7 cellular contexts compared by ENCODE assay signal in the genomic region with DNA sequence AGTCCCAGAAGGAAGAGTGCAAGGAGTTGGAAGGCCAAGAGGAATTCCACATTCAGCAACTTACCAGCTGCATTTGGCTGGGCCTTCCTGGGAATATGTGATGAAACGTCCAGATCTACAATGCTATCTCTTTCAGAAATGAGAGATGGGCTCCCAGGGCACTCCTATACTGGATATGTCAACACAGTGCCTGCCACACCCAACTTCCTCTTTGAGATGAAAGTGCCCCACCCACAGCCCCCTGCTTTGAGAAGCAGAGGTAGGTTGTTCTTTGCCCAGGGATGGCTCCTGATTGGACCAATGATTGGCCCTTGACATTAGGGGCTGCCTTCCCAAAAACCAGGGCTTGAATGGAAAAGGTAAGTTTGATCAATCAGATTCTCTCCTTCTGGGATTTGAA. TPM values are rescaled to one million over a fixed set of nuclear protein-coding genes. Genes with fewer than 3 reads are reported as not detected.
A peak's percentile ranks its signal among the peaks of the same experiment; 100 is the strongest.
DNase-seq lines count a peak whose midpoint lies in the region; ATAC-seq, FAIRE-seq and TF ChIP-seq lines count a peak whose summit lies in the region.
"Not testable (repeated sequence)": the region's sequence is repeated elsewhere in the genome, so short reads cannot be mapped to it uniquely, and the experiment has no call there.

No MANE protein-coding gene starts in this region.

- H4K20me1 ChIP-seq in K562 (replicated peaks; ENCODE audit: control insufficient read depth, insufficient read depth, low read length), result not testable (repeated sequence)

- intact Hi-C loops in CD14-positive monocyte (cut with micrococcal nuclease); K562 (cut with micrococcal nuclease); left colon (cut with DNase I, micrococcal nuclease); mucosa of descending colon (cut with DNase I, micrococcal nuclease): not testable (repeated sequence)

- H3K9me3 ChIP-seq in K562 (replicated peaks; ENCODE audit: control insufficient read depth, insufficient read depth, low read depth, low read length); mucosa of descending colon: not testable (repeated sequence)

- H3K27ac Mint-ChIP-seq in CD14-positive monocyte, result peak overlapping the region in 5 of 7 donors; percentile 23 to 88 (median 76)
- H3K27ac Mint-ChIP-seq in T-cell; activated CD4-positive, alpha-beta memory T cell treated with anti-CD3 and anti-CD28 coated beads, Interleukin-2, amount 10 ng/mL, durations not matched to agents 7 days and 5 days; stimulated activated naive B cell treated with anti-CD40 and anti-IgM and Interleukin-4, amounts not matched to agents 10 μg/mL and 1 μg/mL and 100 μg/mL, for 72 hours: not testable (repeated sequence)

- TF ChIP-seq POLR2A in K562 (conservative IDR thresholded peaks at IDR 0.05), result not testable (repeated sequence)

- H3K9me1 ChIP-seq in K562 (ENCODE audit: control insufficient read depth, insufficient read depth, low read length), result not testable (repeated sequence)

- 0% methylated on average over 1 of the region's 1 CpG for WGBS in K562 (ENCODE audit: insufficient coverage, low coverage, missing lambda C conversion rate)

- not testable (repeated sequence) for FAIRE-seq in K562 (lab: Jason Lieb, UNC)

- in situ Hi-C loops in K562 (cut with MboI), result not testable (repeated sequence)

- H3K4me1 Mint-ChIP-seq in CD14-positive monocyte (peaks cover 15% of the 10 kb centered on the region), T-cell (peaks cover 4 to 16% (median 5%) of the 10 kb centered on the region in 3 donors)
- H3K4me1 Mint-ChIP-seq in activated CD4-positive, alpha-beta memory T cell treated with anti-CD3 and anti-CD28 coated beads, Interleukin-2, amount 10 ng/mL, durations not matched to agents 7 days and 5 days, result peaks cover 18% of the 10 kb centered on the region
- peaks cover under 1 to 11% of the 10 kb centered on the region in 2 donors for H3K4me1 Mint-ChIP-seq in stimulated activated naive B cell treated with anti-CD40 and anti-IgM and Interleukin-4, amounts not matched to agents 10 μg/mL and 1 μg/mL and 100 μg/mL, for 72 hours

- not testable (repeated sequence) for H3K79me2 ChIP-seq in K562 (ENCODE audit: control insufficient read depth, insufficient read depth, low read length)

- not testable (repeated sequence) for H2AFZ ChIP-seq in K562 (ENCODE audit: low read depth, low read length)

- H3K4me2 ChIP-seq in K562 (ENCODE audit: insufficient read depth, low read length), result not testable (repeated sequence)

- not testable (repeated sequence) for H3K36me3 ChIP-seq in K562 (ENCODE audit: control insufficient read depth, insufficient read depth, low read length); mucosa of descending colon (ENCODE audit: low read depth)

- not testable (repeated sequence) for H3K36me3 Mint-ChIP-seq in CD14-positive monocyte; T-cell; activated CD4-positive, alpha-beta memory T cell treated with anti-CD3 and anti-CD28 coated beads, Interleukin-2, amount 10 ng/mL, durations not matched to agents 7 days and 5 days (ENCODE audit: low read depth); stimulated activated naive B cell treated with anti-CD40 and anti-IgM and Interleukin-4, amounts not matched to agents 10 μg/mL and 1 μg/mL and 100 μg/mL, for 72 hours

- not testable (repeated sequence) for H3K27me3 ChIP-seq in K562 (ENCODE audit: control insufficient read depth in 2 of 2, insufficient read depth in 2 of 2, low read length in 2 of 2)

- not testable (repeated sequence) for TF ChIP-seq RAD21 in K562 (CRISPR knock-in tag; conservative IDR thresholded peaks at IDR 0.05 in 1 of 2, IDR thresholded peaks at IDR 0.05 in 1 of 2)

- not testable (repeated sequence) for H3K9me3 Mint-ChIP-seq in CD14-positive monocyte; T-cell; activated CD4-positive, alpha-beta memory T cell treated with anti-CD3 and anti-CD28 coated beads, Interleukin-2, amount 10 ng/mL, durations not matched to agents 7 days and 5 days; stimulated activated naive B cell treated with anti-CD40 and anti-IgM and Interleukin-4, amounts not matched to agents 10 μg/mL and 1 μg/mL and 100 μg/mL, for 72 hours

- BruUV-seq in K562 (replicated peaks; lab: Mats Ljungman, UMichigan), result not testable (repeated sequence)

- CTCF ChIA-PET in T-cell (lab: Charles Lee); activated CD4-positive, alpha-beta memory T cell treated with anti-CD3 and anti-CD28 coated beads, Interleukin-2, amount 10 ng/mL, durations not matched to agents 7 days and 5 days (lab: Charles Lee); K562 (lab: Yijun Ruan, JAX; ENCODE audit: low intra/inter-chr PET ratio): not testable (repeated sequence)

- POLR2A ChIA-PET in T-cell (lab: Charles Lee); activated CD4-positive, alpha-beta memory T cell treated with anti-CD3 and anti-CD28 coated beads, Interleukin-2, amount 10 ng/mL, durations not matched to agents 7 days and 5 days (lab: Charles Lee); K562 (lab: Yijun Ruan, JAX): not testable (repeated sequence)

- not testable (repeated sequence) for H3K27me3 Mint-ChIP-seq in CD14-positive monocyte (ENCODE audit: low read depth in 3 of 3); T-cell; activated CD4-positive, alpha-beta memory T cell treated with anti-CD3 and anti-CD28 coated beads, Interleukin-2, amount 10 ng/mL, durations not matched to agents 7 days and 5 days; stimulated activated naive B cell treated with anti-CD40 and anti-IgM and Interleukin-4, amounts not matched to agents 10 μg/mL and 1 μg/mL and 100 μg/mL, for 72 hours

- not testable (repeated sequence) for H3K4me3 Mint-ChIP-seq in CD14-positive monocyte; stimulated activated naive B cell treated with anti-CD40 and anti-IgM and Interleukin-4, amounts not matched to agents 10 μg/mL and 1 μg/mL and 100 μg/mL, for 72 hours
- H3K4me3 Mint-ChIP-seq in T-cell, result peak overlapping the region in 1 of 3 donors; percentile 56
- peak overlapping the region; percentile 28 for H3K4me3 Mint-ChIP-seq in activated CD4-positive, alpha-beta memory T cell treated with anti-CD3 and anti-CD28 coated beads, Interleukin-2, amount 10 ng/mL, durations not matched to agents 7 days and 5 days

- TF ChIP-seq CTCF in CD14-positive monocyte (IDR thresholded peaks at IDR 0.05); K562 (IDR thresholded peaks at IDR 0.05 in 2 of 3, conservative IDR thresholded peaks at IDR 0.05 in 1 of 3; ENCODE audit: insufficient read depth in 2 of 3, low read depth in 1 of 3, low read length in 3 of 3); mucosa of descending colon (IDR thresholded peaks at IDR 0.05): not testable (repeated sequence)

- not testable (repeated sequence) for H3K27ac ChIP-seq in K562 (ENCODE audit: extremely low read depth, low read depth, low read length)

- ATAC-seq in T-cell (replicated peaks in 1 of 4) (peak; percentile 36 to 66 (median 52)), K562 (peak; percentile 65), left colon (peak; percentile 80), mucosa of descending colon (peak; percentile 73)
- ATAC-seq in stimulated activated naive B cell treated with anti-CD40 and anti-IgM and Interleukin-4, amounts not matched to agents 10 μg/mL and 1 μg/mL and 100 μg/mL, for 72 hours (replicated peaks), result peak; percentile 52 to 65

- not testable (repeated sequence) for H3K4me1 ChIP-seq in K562 (replicated peaks in 1 of 2; ENCODE audit: control insufficient read depth in 2 of 2, insufficient read depth in 2 of 2, low read length in 2 of 2); mucosa of descending colon (ENCODE audit: low read depth)

- DNase-seq in CD14-positive monocyte (ENCODE audit: low spot score); T-cell; activated CD4-positive, alpha-beta memory T cell treated with anti-CD3 and anti-CD28 coated beads, Interleukin-2, amount 10 ng/mL, durations not matched to agents 7 days and 5 days; K562 (ENCODE audit: extremely low read depth in 1 of 4, low spot score in 3 of 4); left colon; mucosa of descending colon; stimulated activated naive B cell treated with anti-CD40 and anti-IgM and Interleukin-4, amounts not matched to agents 10 μg/mL and 1 μg/mL and 100 μg/mL, for 72 hours: not testable (repeated sequence)

- not testable (repeated sequence) for TF ChIP-seq EP300 in K562 (IDR thresholded peaks at IDR 0.05; ENCODE audit: low read length)

- H3K4me3 ChIP-seq in K562, mucosa of descending colon: not testable (repeated sequence)

- H3K9ac ChIP-seq in K562 (ENCODE audit: insufficient read depth in 1 of 2, low read depth in 2 of 2, low read length in 2 of 2), result not testable (repeated sequence)

RNA-seq across cellular contexts. Expression of a gene that starts 31.1 kb away (rescaled TPM):
- polyA plus RNA-seq in CD14-positive monocyte, result 10 to 100 TPM; 47.3 to 86.6 TPM
- total RNA-seq in T-cell, result 10 to 100 TPM; 66.4 to 88.5 (median 77.8) TPM
- total RNA-seq in activated CD4-positive, alpha-beta memory T cell treated with anti-CD3 and anti-CD28 coated beads, Interleukin-2, amount 10 ng/mL, durations not matched to agents 7 days and 5 days, result 10 to 100 TPM; 81.9 to 88.7 TPM
- total RNA-seq in K562 (2011; cell fraction: chromatin; rRNA removed; ENCODE audit: low replicate concordance), result 3.3 and 6.7 TPM in 2 replicates
- 1.3 and 4.2 TPM in 2 replicates for total RNA-seq in K562 (2011; cell fraction: nucleolus; rRNA removed)
- 4.0 and 5.6 TPM in 2 replicates for total RNA-seq in K562 (2011; cell fraction: nucleoplasm; rRNA removed)
- 0.50 and 0.98 TPM in 2 replicates for total RNA-seq in K562 (2014; rRNA removed)
- 0.29 and 0.32 TPM in 2 replicates for total RNA-seq in K562 (2014; rRNA removed; fragmentation: Illumina TruSeq; extraction: Trizol)
- 0.25 and 0.26 TPM in 2 replicates for total RNA-seq in K562 (2015; rRNA removed; fragmentation: Illumina TruSeq; extraction: Trizol)
- total RNA-seq in K562 (2021), result 1.2 and 1.3 TPM in 2 replicates
- polyA plus RNA-seq in K562 (2011; rRNA removed), result 0.27 and 0.40 TPM in 2 replicates
- 0.18 and 0.83 TPM in 2 replicates for polyA plus RNA-seq in K562 (2011; cell fraction: cytosol; rRNA removed)
- 0.69 and 2.0 TPM in 2 replicates for polyA plus RNA-seq in K562 (2011; cell fraction: nucleus; rRNA removed)
- polyA plus RNA-seq in K562 (2012), result 0.26 and 0.52 TPM in 2 replicates
- polyA plus RNA-seq in K562 (2014; fragmentation: Illumina TruSeq; extraction: Trizol), result 0.27 and 0.36 TPM in 2 replicates
- under 1 TPM in 1 of 2 experiments, not detected in 1; 0.04 TPM for polyA plus RNA-seq in K562 (2014; fragmentation: Nextera tagmentation; extraction: Ambion mirVana)
- 0.11 and 0.24 TPM in 2 replicates for polyA plus RNA-seq in K562 (2014; rRNA removed)
- 1.5 and 4.2 TPM in 2 replicates for polyA minus RNA-seq in K562 (2011; rRNA and poly(A)+ RNA removed)
- polyA minus RNA-seq in K562 (2011; cell fraction: cytosol; rRNA and poly(A)+ RNA removed), result 0.36 and 2.0 TPM in 2 replicates
- 1.7 and 2.0 TPM in 2 replicates for polyA minus RNA-seq in K562 (2011; cell fraction: nucleus; rRNA and poly(A)+ RNA removed)
- 10 to 100 TPM; 50.7 to 66.6 TPM for total RNA-seq in left colon
- 10 to 100 TPM; 57.7 to 99.3 (median 60.8) TPM for total RNA-seq in mucosa of descending colon

Comparison
In these comparisons a context has a peak if more than half of its experiments do, and no peak if none do; other contexts are left out.
1. RNA of a gene that starts 31.1 kb away (total RNA-seq): 81.9 to 88.7 TPM in activated CD4-positive, alpha-beta memory T cell treated with anti-CD3 and anti-CD28 coated beads, Interleukin-2, amount 10 ng/mL, durations not matched to agents 7 days and 5 days, 66.4 to 88.5 TPM in T-cell, 50.7 to 66.6 TPM in left colon and 57.7 to 99.3 TPM in mucosa of descending colon; 0.25 to 6.7 TPM in K562; every median in the first group is over 4 times any median in the second.
2. Peak in every context shown above with its lines, with median percentiles within 50 percentile points of each other: ATAC-seq.